ENCODE assay signal across 8 cellular contexts in genomic region chr1:224513787-224514209, GRCh38.
DNase-seq lines count a peak whose midpoint lies in the region; ATAC-seq and TF ChIP-seq lines count a peak whose summit lies in the region.

No MANE protein-coding gene starts in this region.

- BruUV-seq in Panc1 (replicated peaks; lab: Mats Ljungman, UMichigan), result no TSS peak

- no peaks in the 10 kb centered on the region for H3K36me3 ChIP-seq in DND-41 (ENCODE audit: insufficient read depth, low read length)
- no peaks in the 10 kb centered on the region for H3K36me3 ChIP-seq in Panc1 (ENCODE audit: control insufficient read depth, insufficient read depth, low read length)
- no peaks in the 10 kb centered on the region for H3K36me3 ChIP-seq in neuron (ENCODE audit: insufficient read depth, low read length)
- H3K36me3 ChIP-seq in suprapubic skin, result no peaks in the 10 kb centered on the region

- whole genome bisulfite sequencing in suprapubic skin, result 1% methylated on average over 11 of the region's 11 CpGs

- no peaks in the 10 kb centered on the region for H3K27me3 ChIP-seq in DND-41 (ENCODE audit: insufficient read depth, low read length, poor library complexity)
- H3K27me3 ChIP-seq in Panc1 (ENCODE audit: control insufficient read depth, insufficient read depth, low read length), result no peaks in the 10 kb centered on the region
- no peaks in the 10 kb centered on the region for H3K27me3 ChIP-seq in neuron (ENCODE audit: insufficient read depth, low read length)
- H3K27me3 ChIP-seq in suprapubic skin, result no peaks in the 10 kb centered on the region

- CTCF ChIA-PET in Panc1 (lab: Charles Lee), result interaction anchor here (0.6 to 2.8 kb wide), 4 partner anchors 56 to 409 kb away, joined by 3 to 23 read pairs (median 5); no protein-coding TSS in a partner anchor

- no peak for TF ChIP-seq POLR2A in suprapubic skin (IDR thresholded peaks at IDR 0.05)

- H3K27ac Mint-ChIP-seq in activated T-cell treated with anti-CD3 and anti-CD28 coated beads, Interleukin-2, amount 50 U/mL, for 24 hours, result no peak overlapping the region

- no peak overlapping the region for H3K4me3 Mint-ChIP-seq in activated T-cell treated with anti-CD3 and anti-CD28 coated beads, Interleukin-2, amount 50 U/mL, for 24 hours

- TF ChIP-seq CTCF in DND-41 (IDR thresholded peaks at IDR 0.05; ENCODE audit: borderline replicate concordance, extremely low read depth, low read length, poor library complexity, severe bottlenecking) (peak; percentile 94), Panc1 (IDR thresholded peaks at IDR 0.05) (peak; percentile 93), suprapubic skin (IDR thresholded peaks at IDR 0.05) (peak; percentile 77 to 84)

- intact Hi-C loops in Panc1 (cut with micrococcal nuclease; ENCODE audit: unreplicated experiment), result loop anchor here (1.0 to 5.0 kb wide), 3 partner anchors 129 to 408 kb away; no protein-coding TSS in a partner anchor

- ATAC-seq in DND-41 (ENCODE audit: insufficient read depth, low read depth), result peak; percentile 94
- peak; percentile 95 for ATAC-seq in GM21717 (IDR thresholded peaks at IDR 0.05; ENCODE audit: unreplicated experiment)
- ATAC-seq in Panc1, result peak; percentile 97

- H3K4me3 ChIP-seq in DND-41 (ENCODE audit: low read depth in 1 of 2, low read length in 2 of 2) (no peak overlapping the region), Panc1 (ENCODE audit: low read depth in 2 of 2, low read length in 2 of 2) (no peak overlapping the region), neuron (ENCODE audit: low read length) (no peak overlapping the region), suprapubic skin (no peak overlapping the region)
- H3K4me3 ChIP-seq in Jurkat, Clone E6-1 (ENCODE audit: low read length), result no peak overlapping the region

- peak overlapping the region; percentile 27; the same call in 1 of the 2 replicates for H3K9ac ChIP-seq in DND-41 (ENCODE audit: low read depth, low read length)

- H3K4me2 ChIP-seq in DND-41 (ENCODE audit: insufficient read depth, low read length), result peak overlapping the region; percentile 9; the same call in 1 of the 2 replicates

- in situ Hi-C loops in Panc1 (cut with HindIII; ENCODE audit: low pct_unique_long_range_greater_than_20kb, low sequenced_read_pairs), result no loop called here

- POLR2A ChIA-PET in Panc1 (lab: Charles Lee), result no interaction called here

- no peaks in the 10 kb centered on the region for H3K79me2 ChIP-seq in DND-41 (ENCODE audit: insufficient read depth, low read length)

- H4K20me1 ChIP-seq in DND-41 (ENCODE audit: insufficient read depth, low read length), result no peaks in the 10 kb centered on the region

- H3K4me1 ChIP-seq in DND-41 (ENCODE audit: insufficient read depth, low read length) (peaks cover 40% of the 10 kb centered on the region), Panc1 (ENCODE audit: control insufficient read depth, insufficient read depth, low read length) (peaks cover 8% of the 10 kb centered on the region), neuron (ENCODE audit: insufficient read depth, low read length) (no peaks in the 10 kb centered on the region), suprapubic skin (peaks cover 33% of the 10 kb centered on the region)

- peak overlapping the region; percentile 76 for H2AFZ ChIP-seq in DND-41 (ENCODE audit: low read depth, low read length)
- peak overlapping the region; percentile 37 for H2AFZ ChIP-seq in neuron (ENCODE audit: low read depth, low read length)

- DNase-seq in DND-41 (peak; percentile 89), Panc1 (ENCODE audit: low read depth, low spot score) (no peak), fibroblast of gingiva (ENCODE audit: low read depth) (peak; percentile 68), suprapubic skin (ENCODE audit: low spot score in 2 of 2) (peak; percentile 91 to 92)
- DNase-seq in Jurkat, Clone E6-1 (ENCODE audit: low read depth, low spot score), result peak; percentile 61
- peak; percentile 91 for DNase-seq in activated T-cell treated with anti-CD3 and anti-CD28 coated beads, Interleukin-2, amount 50 U/mL, for 24 hours

- H3K4me1 Mint-ChIP-seq in activated T-cell treated with anti-CD3 and anti-CD28 coated beads, Interleukin-2, amount 50 U/mL, for 24 hours (ENCODE audit: low read depth), result peaks cover 5% of the 10 kb centered on the region

- no peak for TF ChIP-seq EP300 in suprapubic skin (IDR thresholded peaks at IDR 0.05)

- H3K27ac ChIP-seq in DND-41 (ENCODE audit: low read length) (peak overlapping the region; percentile 61), Panc1 (ENCODE audit: low read length) (no peak overlapping the region), suprapubic skin (no peak overlapping the region)

- no peaks in the 10 kb centered on the region for H3K36me3 Mint-ChIP-seq in activated T-cell treated with anti-CD3 and anti-CD28 coated beads, Interleukin-2, amount 50 U/mL, for 24 hours (ENCODE audit: low read depth)

- H3K9me3 Mint-ChIP-seq in activated T-cell treated with anti-CD3 and anti-CD28 coated beads, Interleukin-2, amount 50 U/mL, for 24 hours, result no peaks in the 10 kb centered on the region

- no peaks in the 10 kb centered on the region for H3K27me3 Mint-ChIP-seq in activated T-cell treated with anti-CD3 and anti-CD28 coated beads, Interleukin-2, amount 50 U/mL, for 24 hours

- H3K9me3 ChIP-seq in DND-41 (ENCODE audit: insufficient read depth, low read length, severe bottlenecking) (no peaks in the 10 kb centered on the region), Panc1 (ENCODE audit: control insufficient read depth, insufficient read depth, low read depth, low read length) (no peaks in the 10 kb centered on the region), neuron (ENCODE audit: low read length) (no peaks in the 10 kb centered on the region), suprapubic skin (no peaks in the 10 kb centered on the region)
